Comparison of ENCODE assay signal across 10 cellular contexts in the genomic region with DNA sequence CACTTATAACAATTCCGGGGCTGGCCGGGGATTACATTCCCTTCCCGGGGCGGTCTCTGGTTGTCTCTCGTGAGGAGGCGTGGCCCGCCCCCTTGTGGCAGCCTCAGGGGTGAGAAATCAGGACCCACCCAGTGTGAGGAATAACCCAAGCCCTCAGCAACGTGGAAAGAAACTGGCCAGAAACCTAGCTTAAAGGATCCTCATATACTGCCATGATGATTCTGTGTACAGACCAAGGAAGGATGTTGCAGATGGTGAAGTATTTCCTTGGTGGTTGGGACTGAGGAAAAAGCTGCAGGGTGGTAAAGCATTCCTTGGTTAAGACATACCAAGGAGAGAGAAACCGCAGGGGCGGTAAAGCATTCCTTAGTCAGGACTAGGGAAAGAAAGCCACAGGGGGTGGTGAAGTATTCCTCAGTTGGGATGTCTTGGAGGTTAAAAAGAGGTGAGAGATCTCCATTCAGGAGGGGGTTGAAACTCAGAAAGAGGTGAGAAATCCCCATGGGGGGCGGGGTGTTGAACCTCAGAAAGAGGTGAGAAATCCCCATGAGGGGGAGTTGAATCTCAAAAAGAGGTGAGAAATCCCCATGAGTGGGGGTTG.
DNase-seq lines count a peak whose midpoint lies in the region; ATAC-seq lines count a peak whose summit lies in the region.
"Had no signal": no experiment of that assay in that cellular context is flagged by ENCODE, and none has a peak within 500 bp of the region (broad histone marks: within the 10 kb centered on the region; RNA-seq: fewer than 3 reads in every experiment).

No MANE protein-coding gene starts in this region.

- no peaks in the 10 kb centered on the region for H3K27me3 Mint-ChIP-seq in activated CD8-positive, alpha-beta memory T cell treated with anti-CD3 and anti-CD28 coated beads, Interleukin-2, amount 10 ng/mL, durations not matched to agents 7 days and 5 days
- H3K27me3 Mint-ChIP-seq in T-helper 17 cell: no peaks in the 10 kb centered on the region
- no peaks in the 10 kb centered on the region for H3K27me3 Mint-ChIP-seq in stimulated activated memory B cell treated with anti-CD40 and anti-IgM and Interleukin-4, amounts not matched to agents 10 μg/mL and 1 μg/mL and 100 μg/mL, for 72 hours

- H3K27ac Mint-ChIP-seq in activated CD8-positive, alpha-beta memory T cell treated with anti-CD3 and anti-CD28 coated beads, Interleukin-2, amount 10 ng/mL, durations not matched to agents 7 days and 5 days: no peak overlapping the region
- H3K27ac Mint-ChIP-seq in T-helper 17 cell: peak overlapping the region; percentile 1
- peak overlapping the region; percentile 54 for H3K27ac Mint-ChIP-seq in stimulated activated memory B cell treated with anti-CD40 and anti-IgM and Interleukin-4, amounts not matched to agents 10 μg/mL and 1 μg/mL and 100 μg/mL, for 72 hours

- no peak for ATAC-seq in activated CD8-positive, alpha-beta memory T cell treated with anti-CD3 and anti-CD28 coated beads, Interleukin-2, amount 10 ng/mL, durations not matched to agents 7 days and 5 days
- ATAC-seq in T-helper 17 cell (no peak), HG03457 (IDR thresholded peaks at IDR 0.05; ENCODE audit: unreplicated experiment) (no peak)
- no peak for ATAC-seq in stimulated activated memory B cell treated with anti-CD40 and anti-IgM and Interleukin-4, amounts not matched to agents 10 μg/mL and 1 μg/mL and 100 μg/mL, for 72 hours
- ATAC-seq: activated CD4-positive, CD25-positive, alpha-beta regulatory T cell treated with anti-CD3 and anti-CD28 coated beads, Interleukin-2, amount 50 U/mL, for 24 hours had no signal

- H3K9me3 Mint-ChIP-seq in activated CD8-positive, alpha-beta memory T cell treated with anti-CD3 and anti-CD28 coated beads, Interleukin-2, amount 10 ng/mL, durations not matched to agents 7 days and 5 days (ENCODE audit: low read depth): no peaks in the 10 kb centered on the region
- no peaks in the 10 kb centered on the region for H3K9me3 Mint-ChIP-seq in stimulated activated memory B cell treated with anti-CD40 and anti-IgM and Interleukin-4, amounts not matched to agents 10 μg/mL and 1 μg/mL and 100 μg/mL, for 72 hours

- no peaks in the 10 kb centered on the region for H3K9me3 ChIP-seq in T-helper 17 cell (ENCODE audit: control insufficient read depth, low read length, poor library complexity, severe bottlenecking)

- peak; percentile 65 for DNase-seq in activated CD8-positive, alpha-beta memory T cell treated with anti-CD3 and anti-CD28 coated beads for 24 hours
- no peak for DNase-seq in activated CD8-positive, alpha-beta memory T cell treated with anti-CD3 and anti-CD28 coated beads, Interleukin-2, amount 10 ng/mL, durations not matched to agents 7 days and 5 days
- no peak for DNase-seq in T-helper 17 cell
- peak; percentile 87 for DNase-seq in iPS DF 19.7 (ENCODE audit: low read depth, low spot score)
- DNase-seq in AG08396 (ENCODE audit: low spot score): no peak
- no peak for DNase-seq in NCI-H526 treated with DMSO at 0.1 percent for 48 hours (lab: John Stamatoyannopoulos, UW)
- DNase-seq: DMS153 had no signal

- no peak overlapping the region for H3K4me3 Mint-ChIP-seq in activated CD8-positive, alpha-beta memory T cell treated with anti-CD3 and anti-CD28 coated beads, Interleukin-2, amount 10 ng/mL, durations not matched to agents 7 days and 5 days
- no peak overlapping the region for H3K4me3 Mint-ChIP-seq in T-helper 17 cell
- no peak overlapping the region for H3K4me3 Mint-ChIP-seq in stimulated activated memory B cell treated with anti-CD40 and anti-IgM and Interleukin-4, amounts not matched to agents 10 μg/mL and 1 μg/mL and 100 μg/mL, for 72 hours

- H3K36me3 Mint-ChIP-seq in activated CD8-positive, alpha-beta memory T cell treated with anti-CD3 and anti-CD28 coated beads, Interleukin-2, amount 10 ng/mL, durations not matched to agents 7 days and 5 days: peaks cover 7% of the 10 kb centered on the region
- H3K36me3 Mint-ChIP-seq in T-helper 17 cell (ENCODE audit: low read depth): peaks cover 2% of the 10 kb centered on the region
- H3K36me3 Mint-ChIP-seq in stimulated activated memory B cell treated with anti-CD40 and anti-IgM and Interleukin-4, amounts not matched to agents 10 μg/mL and 1 μg/mL and 100 μg/mL, for 72 hours: peaks cover 39% of the 10 kb centered on the region

- CTCF ChIA-PET in activated CD8-positive, alpha-beta memory T cell treated with anti-CD3 and anti-CD28 coated beads, Interleukin-2, amount 10 ng/mL, durations not matched to agents 7 days and 5 days (lab: Charles Lee): no interaction called here

- H3K4me1 Mint-ChIP-seq in activated CD8-positive, alpha-beta memory T cell treated with anti-CD3 and anti-CD28 coated beads, Interleukin-2, amount 10 ng/mL, durations not matched to agents 7 days and 5 days: peaks cover 12% of the 10 kb centered on the region
- peaks cover 17% of the 10 kb centered on the region for H3K4me1 Mint-ChIP-seq in T-helper 17 cell
- peaks cover 18% of the 10 kb centered on the region for H3K4me1 Mint-ChIP-seq in stimulated activated memory B cell treated with anti-CD40 and anti-IgM and Interleukin-4, amounts not matched to agents 10 μg/mL and 1 μg/mL and 100 μg/mL, for 72 hours

Comparison
In these comparisons a context has a peak if more than half of its experiments do, and no peak if none do; other contexts are left out.
1. DNase-seq: peak in activated CD8-positive, alpha-beta memory T cell treated with anti-CD3 and anti-CD28 coated beads for 24 hours (single experiment) and iPS DF 19.7 (single experiment); none in activated CD8-positive, alpha-beta memory T cell treated with anti-CD3 and anti-CD28 coated beads, Interleukin-2, amount 10 ng/mL, durations not matched to agents 7 days and 5 days (single experiment), T-helper 17 cell (0 of 3), AG08396 (single experiment) and NCI-H526 treated with DMSO at 0.1 percent for 48 hours (single experiment).